In genomic region chr19:48858984-48859710, GRCh38 we compare ENCODE assay signal across 10 cellular contexts. TPM values are rescaled to one million over a fixed set of nuclear protein-coding genes. Genes with fewer than 3 reads are reported as not detected.
DNase-seq lines count a peak whose midpoint lies in the region; ATAC-seq, FAIRE-seq and TF ChIP-seq lines count a peak whose summit lies in the region.
"Had no signal": no experiment of that assay in that cellular context is flagged by ENCODE, and none has a peak within 500 bp of the region (broad histone marks: within the 10 kb centered on the region; RNA-seq: fewer than 3 reads in every experiment).

No MANE protein-coding gene starts in this region.

- ATAC-seq in GM18520 (IDR thresholded peaks at IDR 0.05; ENCODE audit: unreplicated experiment) (no peak), HG03097 (IDR thresholded peaks at IDR 0.05; ENCODE audit: low FRiP score, unreplicated experiment) (no peak), GM19328 (IDR thresholded peaks at IDR 0.05; ENCODE audit: unreplicated experiment) (no peak)

- no peak overlapping the region for H3K4me3 ChIP-seq in osteoblast (ENCODE audit: insufficient read depth, low read length)

- peaks cover 44% of the 10 kb centered on the region for H3K36me3 ChIP-seq in osteoblast (ENCODE audit: insufficient read depth, low read length)

- no peak overlapping the region for H3K4me2 ChIP-seq in osteoblast (ENCODE audit: insufficient read depth, low read length)

- H3K9me3 ChIP-seq in osteoblast (ENCODE audit: low read depth, low read length) = no peaks in the 10 kb centered on the region

- no peak for TF ChIP-seq POLR2A in GM12892 (IDR thresholded peaks at IDR 0.05; ENCODE audit: low read depth, low read length)

- TF ChIP-seq CTCF in osteoblast (IDR thresholded peaks at IDR 0.05; ENCODE audit: extremely low read depth, low read depth, low read length) = no peak

- DNase-seq in GM12892 (ENCODE audit: insufficient read length) (peak; percentile 79), NOMO-1 treated with dmso at 0.1 percent for 144 hours (lab: John Stamatoyannopoulos, UW; ENCODE audit: unreplicated experiment) (peak; percentile 43), osteoblast (ENCODE audit: insufficient read length, low spot score, missing footprints) (peak; percentile 48), NCI-H345 (lab: John Stamatoyannopoulos, UW) (no peak)
- DNase-seq in activated gamma-delta T cell treated with anti-CD3 and anti-CD28 coated beads, Interleukin-2, amount 50 U/mL, for 16 hours (ENCODE audit: low read depth) = peak; percentile 64

- H3K4me1 ChIP-seq in osteoblast (ENCODE audit: insufficient read depth, low read length) = no peaks in the 10 kb centered on the region

- H3K27me3 ChIP-seq in osteoblast (ENCODE audit: insufficient read depth, low read length) = no peaks in the 10 kb centered on the region

- H3K79me2 ChIP-seq in osteoblast (ENCODE audit: insufficient read depth, low read length) = no peaks in the 10 kb centered on the region

- H4K20me1 ChIP-seq in osteoblast (ENCODE audit: insufficient read depth, low read length) = no peaks in the 10 kb centered on the region

- H2AFZ ChIP-seq in osteoblast (ENCODE audit: low read length) = no peak overlapping the region

- no peak overlapping the region for H3K27ac ChIP-seq in osteoblast (ENCODE audit: low read depth, low read length)

- FAIRE-seq in GM12892 (lab: Jason Lieb, UNC) = peak; percentile 72

RNA-seq across cellular contexts. Expression of gene PLEKHA4, which starts 9.3 kb away (rescaled TPM):
- 2.3 TPM for polyA plus RNA-seq in GM12892 (2012; ENCODE audit: missing spikeins)
- 21.4 and 28.6 TPM in 2 replicates for total RNA-seq in osteoblast

RNA-seq across cellular contexts. Expression of gene PPP1R15A, which starts 13.1 kb away (rescaled TPM):
- polyA plus RNA-seq in GM12892 (2012; ENCODE audit: missing spikeins) = 69.7 TPM
- 70.4 and 84.0 TPM in 2 replicates for total RNA-seq in osteoblast

RNA-seq across cellular contexts. Expression of gene HSD17B14, which starts 22.9 kb away (rescaled TPM):
- polyA plus RNA-seq in GM12892 (2012; ENCODE audit: missing spikeins) = 6.3 TPM
- 1.8 and 2.1 TPM in 2 replicates for total RNA-seq in osteoblast

RNA-seq across cellular contexts. Expression of gene TULP2, which starts 39.4 kb away (rescaled TPM):
- polyA plus RNA-seq in GM12892 (2012; ENCODE audit: missing spikeins) = 3.1 TPM
- not detected in 2 replicates for total RNA-seq in osteoblast
- total RNA-seq: epithelial cell of proximal tubule, urinary bladder had no signal

RNA-seq across cellular contexts. Expression of gene NUCB1, which starts 41.0 kb away (rescaled TPM):
- 41.6 TPM for polyA plus RNA-seq in GM12892 (2012; ENCODE audit: missing spikeins)
- total RNA-seq in osteoblast = 242 and 300 TPM in 2 replicates
